8 cellular contexts compared by ENCODE assay signal in the genomic region with DNA sequence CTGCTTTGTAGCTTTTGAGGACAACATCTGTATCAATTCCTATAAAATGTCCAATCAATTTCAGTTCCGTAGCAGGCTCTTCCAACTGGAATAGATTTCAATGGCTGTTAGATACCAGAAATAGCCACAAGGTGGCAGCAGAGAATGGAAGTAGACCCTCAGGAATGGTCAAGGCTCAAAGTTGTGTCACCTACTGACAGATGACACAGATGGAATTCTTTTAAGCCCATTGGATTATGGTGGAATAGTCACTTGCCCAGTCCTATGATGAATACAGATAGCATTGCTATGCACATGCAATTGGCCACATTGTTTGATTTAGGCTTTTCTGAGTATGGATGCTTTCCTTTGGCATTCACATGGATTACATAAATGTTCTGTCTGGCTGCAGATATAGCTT.
DNase-seq lines count a peak whose midpoint lies in the region; ATAC-seq and TF ChIP-seq lines count a peak whose summit lies in the region.

No MANE protein-coding gene starts in this region.

- H3K4me3 ChIP-seq in RWPE2 (ENCODE audit: severe bottlenecking), result no peak overlapping the region
- H3K4me3 ChIP-seq in left lung, result no peak overlapping the region

- ATAC-seq in RWPE2 (ENCODE audit: low read depth) (peak; percentile 35; the same call in 1 of the 3 replicates), left lung (peak; percentile 90), GM21825 (IDR thresholded peaks at IDR 0.05; ENCODE audit: unreplicated experiment) (no peak)
- peak; percentile 17 to 31 for ATAC-seq in stimulated activated naive B cell treated with anti-CD40 and anti-IgM and Interleukin-4, amounts not matched to agents 10 μg/mL and 1 μg/mL and 100 μg/mL, for 72 hours (replicated peaks)

- DNase-seq in A172 (ENCODE audit: low spot score) (peak; percentile 11), ELR (ENCODE audit: low read depth) (peak; percentile 59), HuH-7 (ENCODE audit: low spot score) (peak; percentile 20), RWPE2 (ENCODE audit: low spot score) (no peak), chondrocyte (ENCODE audit: low spot score) (no peak), left lung (no peak)
- peak; percentile 23 for DNase-seq in stimulated activated naive B cell treated with anti-CD40 and anti-IgM and Interleukin-4, amounts not matched to agents 10 μg/mL and 1 μg/mL and 100 μg/mL, for 72 hours

- H3K36me3 ChIP-seq in RWPE2 (ENCODE audit: low read depth), result no peaks in the 10 kb centered on the region
- no peaks in the 10 kb centered on the region for H3K36me3 ChIP-seq in left lung

- H3K4me1 ChIP-seq in RWPE2 (ENCODE audit: insufficient read depth, poor library complexity, severe bottlenecking) (no peaks in the 10 kb centered on the region), left lung (no peaks in the 10 kb centered on the region)

- H3K9me3 ChIP-seq in RWPE2 (ENCODE audit: severe bottlenecking), result no peaks in the 10 kb centered on the region
- H3K9me3 ChIP-seq in left lung, result no peaks in the 10 kb centered on the region

- no peak overlapping the region for H3K27ac ChIP-seq in RWPE2 (ENCODE audit: poor library complexity, severe bottlenecking)
- H3K27ac ChIP-seq in left lung, result no peak overlapping the region

- no peaks in the 10 kb centered on the region for H3K36me3 Mint-ChIP-seq in chondrocyte (ENCODE audit: low read depth)
- H3K36me3 Mint-ChIP-seq in stimulated activated naive B cell treated with anti-CD40 and anti-IgM and Interleukin-4, amounts not matched to agents 10 μg/mL and 1 μg/mL and 100 μg/mL, for 72 hours, result no peaks in the 10 kb centered on the region

- intact Hi-C loops in left lung (cut with DNase I), result no loop called here

- TF ChIP-seq CTCF in RWPE2 (IDR thresholded peaks at IDR 0.05; ENCODE audit: poor library complexity, severe bottlenecking) (peak; percentile 57), chondrocyte (IDR thresholded peaks at IDR 0.05) (peak; percentile 87), left lung (IDR thresholded peaks at IDR 0.05) (peak; percentile 54 to 82)

- H3K27ac Mint-ChIP-seq in chondrocyte (ENCODE audit: unreplicated experiment), result no peak overlapping the region
- H3K27ac Mint-ChIP-seq in stimulated activated naive B cell treated with anti-CD40 and anti-IgM and Interleukin-4, amounts not matched to agents 10 μg/mL and 1 μg/mL and 100 μg/mL, for 72 hours, result no peak overlapping the region

- H3K27me3 Mint-ChIP-seq in chondrocyte (ENCODE audit: low read depth), result no peaks in the 10 kb centered on the region
- H3K27me3 Mint-ChIP-seq in stimulated activated naive B cell treated with anti-CD40 and anti-IgM and Interleukin-4, amounts not matched to agents 10 μg/mL and 1 μg/mL and 100 μg/mL, for 72 hours, result no peaks in the 10 kb centered on the region

- no peak overlapping the region for H3K4me3 Mint-ChIP-seq in chondrocyte (ENCODE audit: unreplicated experiment)
- H3K4me3 Mint-ChIP-seq in stimulated activated naive B cell treated with anti-CD40 and anti-IgM and Interleukin-4, amounts not matched to agents 10 μg/mL and 1 μg/mL and 100 μg/mL, for 72 hours, result no peak overlapping the region

- no peaks in the 10 kb centered on the region for H3K27me3 ChIP-seq in RWPE2 (ENCODE audit: insufficient read depth, poor library complexity, severe bottlenecking)
- no peaks in the 10 kb centered on the region for H3K27me3 ChIP-seq in left lung

- H3K9me3 Mint-ChIP-seq in chondrocyte (ENCODE audit: low read depth), result no peaks in the 10 kb centered on the region
- no peaks in the 10 kb centered on the region for H3K9me3 Mint-ChIP-seq in stimulated activated naive B cell treated with anti-CD40 and anti-IgM and Interleukin-4, amounts not matched to agents 10 μg/mL and 1 μg/mL and 100 μg/mL, for 72 hours

- no peaks in the 10 kb centered on the region for H3K4me1 Mint-ChIP-seq in chondrocyte (ENCODE audit: low read depth)
- H3K4me1 Mint-ChIP-seq in stimulated activated naive B cell treated with anti-CD40 and anti-IgM and Interleukin-4, amounts not matched to agents 10 μg/mL and 1 μg/mL and 100 μg/mL, for 72 hours, result peaks cover 12 to 14% of the 10 kb centered on the region in 2 donors

Comparison
In these comparisons a context has a peak if more than half of its experiments do, and no peak if none do; other contexts are left out.
1. DNase-seq: peak in A172 (single experiment), ELR (single experiment), HuH-7 (single experiment) and stimulated activated naive B cell treated with anti-CD40 and anti-IgM and Interleukin-4, amounts not matched to agents 10 μg/mL and 1 μg/mL and 100 μg/mL, for 72 hours (single experiment); none in RWPE2 (single experiment), chondrocyte (single experiment) and left lung (0 of 2).
2. Peak in every context shown above with its lines, with median percentiles within 50 percentile points of each other: CTCF ChIP-seq.